15 cellular contexts compared by ENCODE assay signal in genomic region chr1:27588256-27589232, GRCh38. TPM values are rescaled to one million over a fixed set of nuclear protein-coding genes. Genes with fewer than 3 reads are reported as not detected.
A peak's percentile ranks its signal among the peaks of the same experiment; 100 is the strongest.
DNase-seq lines count a peak whose midpoint lies in the region; ATAC-seq and TF ChIP-seq lines count a peak whose summit lies in the region.
"Had no signal": no experiment of that assay in that cellular context is flagged by ENCODE, and none has a peak within 500 bp of the region (broad histone marks: within the 10 kb centered on the region; RNA-seq: fewer than 3 reads in every experiment).

No MANE protein-coding gene starts in this region.

- intact Hi-C loops in left lung (cut with DNase I) = no loop called here

- H3K27me3 ChIP-seq in esophagus (ENCODE audit: control insufficient read depth in 1 of 2, insufficient read depth in 2 of 2, low read length in 2 of 2) (no peaks in the 10 kb centered on the region), lung (ENCODE audit: control insufficient read depth, insufficient read depth) (no peaks in the 10 kb centered on the region), subcutaneous abdominal adipose tissue (ENCODE audit: control insufficient read depth in 5 of 5, insufficient read depth in 4 of 5, low read length in 5 of 5) (no peaks in the 10 kb centered on the region), left lung (no peaks in the 10 kb centered on the region)
- H3K27me3 ChIP-seq: brain microvascular endothelial cell had no signal

- peaks cover 0 to 13% of the 10 kb centered on the region in 2 experiments; a peak in 1 of 3 replicates for H3K36me3 ChIP-seq in HEK293 (ENCODE audit: control insufficient read depth in 2 of 2, insufficient read depth in 1 of 2, low read length in 2 of 2)
- peaks cover 0 to 10% of the 10 kb centered on the region in 2 donors for H3K36me3 ChIP-seq in esophagus (ENCODE audit: control insufficient read depth in 2 of 2, insufficient read depth in 2 of 2, low read length in 1 of 2)
- H3K36me3 ChIP-seq in lung (ENCODE audit: control insufficient read depth in 2 of 2, insufficient read depth in 2 of 2, low read length in 2 of 2) = peaks cover 0 to 2% of the 10 kb centered on the region in 2 donors
- peaks cover 0 to 12% (median 8%) of the 10 kb centered on the region in 5 donors for H3K36me3 ChIP-seq in subcutaneous abdominal adipose tissue (ENCODE audit: control insufficient read depth in 5 of 5, insufficient read depth in 5 of 5, low read length in 5 of 5)
- H3K36me3 ChIP-seq in left lung = no peaks in the 10 kb centered on the region

- H3K4me1 ChIP-seq in HEK293 (ENCODE audit: control insufficient read depth, insufficient read depth, low read length) (peaks cover 11% of the 10 kb centered on the region), esophagus (ENCODE audit: control insufficient read depth in 2 of 2, insufficient read depth in 2 of 2, low read length in 1 of 2) (peaks cover 22 to 35% of the 10 kb centered on the region in 2 donors), lung (ENCODE audit: control insufficient read depth in 2 of 2, insufficient read depth in 2 of 2, low read length in 2 of 2) (peaks cover 24 to 27% of the 10 kb centered on the region in 2 donors), subcutaneous abdominal adipose tissue (ENCODE audit: control insufficient read depth in 5 of 5, insufficient read depth in 5 of 5, low read length in 5 of 5) (peaks cover 1 to 51% (median 40%) of the 10 kb centered on the region in 5 donors), left lung (peaks cover 32 to 42% of the 10 kb centered on the region in 2 donors)

- CTCF ChIA-PET in HEK293 (lab: Yijun Ruan, JAX) = no interaction called here

- no peaks in the 10 kb centered on the region for H3K9me3 ChIP-seq in HEK293 (ENCODE audit: control insufficient read depth, insufficient read depth, low read depth, low read length)
- no peaks in the 10 kb centered on the region for H3K9me3 ChIP-seq in esophagus (ENCODE audit: control insufficient read depth in 2 of 2, insufficient read depth in 1 of 2, low read depth in 1 of 2, low read length in 1 of 2)
- H3K9me3 ChIP-seq in lung (ENCODE audit: control insufficient read depth in 2 of 2, insufficient read depth in 1 of 2, low read length in 1 of 2) = no peaks in the 10 kb centered on the region
- no peaks in the 10 kb centered on the region for H3K9me3 ChIP-seq in subcutaneous abdominal adipose tissue (ENCODE audit: control insufficient read depth in 5 of 5, low read length in 5 of 5)
- H3K9me3 ChIP-seq in left lung = no peaks in the 10 kb centered on the region

- H3K27ac ChIP-seq in HEK293 (ENCODE audit: extremely low read depth, low read depth, low read length) = no peak overlapping the region
- peak overlapping the region; percentile 9 to 81 for H3K27ac ChIP-seq in esophagus (ENCODE audit: low read depth in 2 of 2, low read length in 1 of 2)
- H3K27ac ChIP-seq in lung (ENCODE audit: low read depth in 1 of 2, low read length in 1 of 2) = peak overlapping the region; percentile 37
- H3K27ac ChIP-seq in subcutaneous abdominal adipose tissue (ENCODE audit: low read depth, low read length) = peak overlapping the region; percentile 22
- H3K27ac ChIP-seq in left lung = peak overlapping the region in 1 of 2 donors; percentile 8
- H3K27ac ChIP-seq: brain microvascular endothelial cell, epithelial cell of prostate had no signal

- TF ChIP-seq CTCF in HEK293 (tag by site-specific recombination; IDR thresholded peaks at IDR 0.05) (no peak), lung (IDR thresholded peaks at IDR 0.05; ENCODE audit: control extremely low read depth, extremely low read depth) (no peak), left lung (IDR thresholded peaks at IDR 0.05) (no peak)

- no peak overlapping the region for H3K4me3 ChIP-seq in HEK293 (ENCODE audit: low read depth, low read length)
- no peak overlapping the region for H3K4me3 ChIP-seq in esophagus (ENCODE audit: low read depth in 1 of 2, low read length in 2 of 2)
- H3K4me3 ChIP-seq in lung = no peak overlapping the region
- no peak overlapping the region for H3K4me3 ChIP-seq in subcutaneous abdominal adipose tissue (ENCODE audit: low read depth in 1 of 5, low read length in 5 of 5)
- no peak overlapping the region for H3K4me3 ChIP-seq in left lung

- ATAC-seq in lung (ENCODE audit: insufficient read depth, low FRiP score) (no peak), GM21737 (IDR thresholded peaks at IDR 0.05; ENCODE audit: unreplicated experiment) (no peak), HG03108 (IDR thresholded peaks at IDR 0.05; ENCODE audit: unreplicated experiment) (no peak), GM18505 (IDR thresholded peaks at IDR 0.05; ENCODE audit: unreplicated experiment) (no peak), left lung (no peak)

- WGBS in esophagus, 2 donors = 56 to 61% methylated on average over 12 of the region's 12 CpGs
- 55 to 64% methylated on average over 12 of the region's 12 CpGs for WGBS in lung, 2 donors

- no peak overlapping the region for H3K9ac ChIP-seq in subcutaneous abdominal adipose tissue (ENCODE audit: low read length in 5 of 5)

- POLR2A ChIA-PET in HEK293 (lab: Yijun Ruan, JAX) = no interaction called here

- TF ChIP-seq POLR2A in GM18505 (IDR thresholded peaks at IDR 0.05; ENCODE audit: borderline replicate concordance, extremely low read depth, insufficient read depth, insufficient read length) = no peak

- DNase-seq in lung (ENCODE audit: low spot score) = no peak
- DNase-seq in left lung = no peak
- DNase-seq: activated CD4-positive, alpha-beta T cell treated with anti-CD3 and anti-CD28 coated beads for 4 hours; brain microvascular endothelial cell; CD4-positive, alpha-beta T cell; islet precursor cell; NCI-H2081 treated with DMSO at 0.1 percent for 48 hours; nephron progenitor cell had no signal

TF ChIP-seq in HEK293, 187 proteins besides CTCF, POLR2A, EP300 and RAD21 (continues in another document):
- TF ChIP-seq ZSCAN4 (tag by site-specific recombination; IDR thresholded peaks at IDR 0.05) = peak; percentile 71; the same call in 1 of the 2 replicates
- TF ChIP-seq, protein P1, sequence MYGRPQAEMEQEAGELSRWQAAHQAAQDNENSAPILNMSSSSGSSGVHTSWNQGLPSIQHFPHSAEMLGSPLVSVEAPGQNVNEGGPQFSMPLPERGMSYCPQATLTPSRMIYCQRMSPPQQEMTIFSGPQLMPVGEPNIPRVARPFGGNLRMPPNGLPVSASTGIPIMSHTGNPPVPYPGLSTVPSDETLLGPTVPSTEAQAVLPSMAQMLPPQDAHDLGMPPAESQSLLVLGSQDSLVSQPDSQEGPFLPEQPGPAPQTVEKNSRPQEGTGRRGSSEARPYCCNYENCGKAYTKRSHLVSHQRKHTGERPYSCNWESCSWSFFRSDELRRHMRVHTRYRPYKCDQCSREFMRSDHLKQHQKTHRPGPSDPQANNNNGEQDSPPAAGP (tag by site-specific recombination; IDR thresholded peaks at IDR 0.05) = no peak
- no peak for TF ChIP-seq ZNF292 (tag by site-specific recombination; IDR thresholded peaks at IDR 0.05; ENCODE audit: borderline replicate concordance, low read depth)
- no peak for TF ChIP-seq ZNF560 (tag by site-specific recombination; IDR thresholded peaks at IDR 0.05; ENCODE audit: borderline replicate concordance)
- no peak for TF ChIP-seq ZNF624 (tag by site-specific recombination; IDR thresholded peaks at IDR 0.05)
- peak; percentile 68 for TF ChIP-seq ZNF600 (tag by site-specific recombination; IDR thresholded peaks at IDR 0.05)
- TF ChIP-seq ZNF645 (tag by site-specific recombination; IDR thresholded peaks at IDR 0.05) = no peak
- no peak for TF ChIP-seq BCL11B (tag by site-specific recombination; IDR thresholded peaks at IDR 0.05; ENCODE audit: low read depth)
- no peak for TF ChIP-seq EGR2 (tag by site-specific recombination; IDR thresholded peaks at IDR 0.05; ENCODE audit: low read depth)
- no peak for TF ChIP-seq REPIN1 (tag by site-specific recombination; IDR thresholded peaks at IDR 0.05; ENCODE audit: low read depth)
- peak; percentile 25; the same call in 1 of the 2 replicates for TF ChIP-seq ZNF366 (tag by site-specific recombination; conservative IDR thresholded peaks at IDR 0.05)
- no peak for TF ChIP-seq SP2 (tag by site-specific recombination; IDR thresholded peaks at IDR 0.05)
- TF ChIP-seq ZNF311 (tag by site-specific recombination; IDR thresholded peaks at IDR 0.05; ENCODE audit: borderline replicate concordance) = no peak

RNA-seq across cellular contexts. Expression of gene AHDC1, which starts 15.4 kb away (rescaled TPM):
- polyA plus RNA-seq in esophagus (10 to 100 TPM; 24.7 to 58.4 TPM), lung (10 to 100 TPM; 10.3 to 11.8 TPM)
- total RNA-seq in lung (10 to 100 TPM; 31.8 to 37.9 TPM), left lung (10 to 100 TPM; 35.5 to 38.0 TPM)

RNA-seq across cellular contexts. Expression of gene FGR, which starts 46.4 kb away (rescaled TPM):
- polyA plus RNA-seq in esophagus (1 to 10 TPM; 3.4 to 3.6 TPM), lung (100 to 1,000 TPM; 113 to 403 TPM)
- total RNA-seq in lung (100 to 1,000 TPM in 1 of 2 donors, 10 to 100 TPM in 1; 26.6 to 108 TPM), left lung (100 to 1,000 TPM in 1 of 2 donors, 10 to 100 TPM in 1; 44.6 to 126 TPM)
